In genomic region chr10:24446739-24447138, GRCh38 we compare ENCODE assay signal across 12 cellular contexts.
DNase-seq lines count a peak whose midpoint lies in the region; ATAC-seq, FAIRE-seq and TF ChIP-seq lines count a peak whose summit lies in the region.
"Had no signal": no experiment of that assay in that cellular context is flagged by ENCODE, and none has a peak within 500 bp of the region (broad histone marks: within the 10 kb centered on the region; RNA-seq: fewer than 3 reads in every experiment).

No MANE protein-coding gene starts in this region.

- no peak for ATAC-seq in A549

- no peak for TF ChIP-seq POLR2A in A549 (IDR thresholded peaks at IDR 0.05; ENCODE audit: low read length)

- FAIRE-seq in A549 (lab: Jason Lieb, UNC), result no peak

- TF ChIP-seq EP300 in A549 (IDR thresholded peaks at IDR 0.05), result no peak

- CTCF ChIA-PET in A549 (lab: Yijun Ruan, JAX), result interaction anchor here (0.6 kb wide), 1 partner anchor 57 kb away, joined by 3 read pairs; no protein-coding TSS in a partner anchor

- no peaks in the 10 kb centered on the region for H3K9me3 ChIP-seq in A549
- H3K9me3 ChIP-seq: colonic mucosa had no signal

- no peaks in the 10 kb centered on the region for H3K4me1 ChIP-seq in A549

- no peak for TF ChIP-seq RAD21 in A549 (conservative IDR thresholded peaks at IDR 0.05 in 1 of 2, IDR thresholded peaks at IDR 0.05 in 1 of 2)

- POLR2A ChIA-PET in A549 (lab: Yijun Ruan, JAX), result no interaction called here

- H3K27ac ChIP-seq in A549, result no peak overlapping the region
- H3K27ac ChIP-seq: colonic mucosa had no signal

- no peak overlapping the region for H3K4me2 ChIP-seq in A549

- no peak for TF ChIP-seq CTCF in A549 (IDR thresholded peaks at IDR 0.05)
- TF ChIP-seq CTCF in fibroblast of the aortic adventitia (IDR thresholded peaks at IDR 0.05; ENCODE audit: insufficient read depth, low read length), result no peak

- H3K4me3 ChIP-seq in A549 (no peak overlapping the region), fibroblast of the aortic adventitia (ENCODE audit: low read depth, low read length) (no peak overlapping the region)
- H3K4me3 ChIP-seq: colonic mucosa had no signal

- DNase-seq in A549 (ENCODE audit: low read depth in 1 of 2, low spot score in 1 of 2) (no peak), H4 (ENCODE audit: low spot score) (peak; percentile 71), SW480 (ENCODE audit: low spot score) (peak; percentile 77), fibroblast of the aortic adventitia (ENCODE audit: low read depth) (peak; percentile 59), NCI-H2196 treated with DMSO at 0.1 percent for 48 hours (lab: John Stamatoyannopoulos, UW; ENCODE audit: unreplicated experiment) (no peak), DMS79 (lab: John Stamatoyannopoulos, UW) (no peak), NCI-H345 (lab: John Stamatoyannopoulos, UW) (no peak), NCI-H2171 treated with DMSO at 0.1 percent for 48 hours (lab: John Stamatoyannopoulos, UW) (no peak)
- DNase-seq: activated gamma-delta T cell treated with Interleukin-2 at 50 U/mL for 16 hours, colonic mucosa, KBM-7, left cardiac atrium had no signal

- WGBS in A549 (ENCODE audit: missing lambda C conversion rate), result 77% methylated on average over 6 of the region's 6 CpGs

TF ChIP-seq in A549, 52 proteins besides CTCF, POLR2A, EP300 and RAD21:
- no peak for TF ChIP-seq RNF2 (IDR thresholded peaks at IDR 0.05; ENCODE audit: borderline replicate concordance, low read depth)
- no peak for TF ChIP-seq FOSL2 (IDR thresholded peaks at IDR 0.05)
- TF ChIP-seq FOSL2 (CRISPR knock-in tag; IDR thresholded peaks at IDR 0.05), result peak; percentile 51

Comparison
In these comparisons a context has a peak if more than half of its experiments do, and no peak if none do; other contexts are left out.
1. DNase-seq: peak in H4 (single experiment), SW480 (single experiment) and fibroblast of the aortic adventitia (single experiment); none in A549 (0 of 2), NCI-H2196 treated with DMSO at 0.1 percent for 48 hours (single experiment), DMS79 (single experiment), NCI-H345 (single experiment) and NCI-H2171 treated with DMSO at 0.1 percent for 48 hours (single experiment).